ENCODE assay signal across 14 cellular contexts in the genomic region with DNA sequence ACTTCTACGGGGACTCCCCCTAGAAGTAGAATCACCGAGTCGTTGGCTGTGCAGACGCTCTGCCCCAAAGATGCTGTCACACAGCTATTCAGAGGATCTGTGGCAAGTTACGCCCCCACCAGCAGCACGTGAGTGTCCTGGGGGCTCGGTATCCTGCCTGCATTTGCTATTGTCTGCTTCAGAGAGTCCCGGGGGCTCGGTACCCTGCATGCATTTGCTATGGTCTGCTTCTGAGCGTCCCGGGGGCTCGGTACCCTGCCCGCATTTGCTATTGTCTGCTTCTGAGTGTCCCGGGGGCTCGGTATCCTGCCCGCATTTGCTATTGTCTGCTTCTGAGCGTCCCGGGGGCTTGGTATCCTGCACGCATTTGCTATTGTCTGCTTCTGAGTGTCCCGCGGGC.
"Had no signal": no experiment of that assay in that cellular context is flagged by ENCODE, and none has a peak within 500 bp of the region (broad histone marks: within the 10 kb centered on the region; RNA-seq: fewer than 3 reads in every experiment).

No MANE protein-coding gene starts in this region.

- H3K27ac ChIP-seq: foreskin keratinocyte, heart left ventricle, prostate gland, upper lobe of left lung had no signal

- H3K36me3 Mint-ChIP-seq: activated naive CD8-positive, alpha-beta T cell treated with anti-CD3 and anti-CD28 coated beads, Interleukin-2, amount 10 ng/mL, durations not matched to agents 7 days and 5 days had no signal

- H3K4me1 ChIP-seq: foreskin keratinocyte, heart left ventricle, prostate gland, upper lobe of left lung had no signal

- H3K4me3 Mint-ChIP-seq: activated naive CD8-positive, alpha-beta T cell treated with anti-CD3 and anti-CD28 coated beads, Interleukin-2, amount 10 ng/mL, durations not matched to agents 7 days and 5 days; activated T-cell treated with anti-CD3 and anti-CD28 coated beads, Interleukin-2, amount 50 U/mL, for 4 hours; naive thymus-derived CD4-positive, alpha-beta T cell had no signal

- H3K4me1 Mint-ChIP-seq: activated naive CD8-positive, alpha-beta T cell treated with anti-CD3 and anti-CD28 coated beads, Interleukin-2, amount 10 ng/mL, durations not matched to agents 7 days and 5 days; naive thymus-derived CD4-positive, alpha-beta T cell had no signal

- H3K36me3 ChIP-seq: heart left ventricle, prostate gland, upper lobe of left lung had no signal

- DNase-seq: activated CD4-positive, alpha-beta T cell treated with anti-CD3 and anti-CD28 coated beads, Interleukin-2, amount 50 U/mL, for 1 hour; activated gamma-delta T cell treated with Interleukin-2 at 50 U/mL for 16 hours; activated naive CD8-positive, alpha-beta T cell treated with anti-CD3 and anti-CD28 coated beads, Interleukin-2, amount 10 ng/mL, durations not matched to agents 7 days and 5 days; activated T-cell treated with anti-CD3 and anti-CD28 coated beads, Interleukin-2, amount 50 U/mL, for 4 hours; anterior cingulate cortex; foreskin keratinocyte; naive thymus-derived CD4-positive, alpha-beta T cell; stimulated activated CD4-positive, alpha-beta T cell treated with anti-CD3 and anti-CD28 coated beads, Interleukin-2, amount 100 ng/mL, for 48 hours; stimulated activated naive CD8-positive, alpha-beta T cell treated with anti-CD3 and anti-CD28 coated beads, Interleukin-15, Interleukin-2, amounts not matched to agents 100 U/mL and 50 U/mL, for 24 hours; T-helper 2 cell had no signal

- H3K9me3 ChIP-seq: prostate gland had no signal

- H3K27me3 ChIP-seq: upper lobe of left lung had no signal

- H3K27ac Mint-ChIP-seq: activated naive CD8-positive, alpha-beta T cell treated with anti-CD3 and anti-CD28 coated beads, Interleukin-2, amount 10 ng/mL, durations not matched to agents 7 days and 5 days; naive thymus-derived CD4-positive, alpha-beta T cell had no signal

- ATAC-seq: activated T-cell treated with anti-CD3 and anti-CD28 coated beads, Interleukin-2, amount 50 U/mL, for 4 hours; foreskin keratinocyte; heart left ventricle; naive thymus-derived CD4-positive, alpha-beta T cell; stimulated activated naive CD8-positive, alpha-beta T cell treated with anti-CD3 and anti-CD28 coated beads, Interleukin-15, Interleukin-2, amounts not matched to agents 100 U/mL and 50 U/mL, for 24 hours had no signal

- H3K4me3 ChIP-seq: heart left ventricle, lung, prostate gland, upper lobe of left lung had no signal
